In genomic region chr2:145157626-145158025, GRCh38 we compare ENCODE assay signal across 19 cellular contexts.
DNase-seq lines count a peak whose midpoint lies in the region; ATAC-seq and TF ChIP-seq lines count a peak whose summit lies in the region.
"Had no signal": no experiment of that assay in that cellular context is flagged by ENCODE, and none has a peak within 500 bp of the region (broad histone marks: within the 10 kb centered on the region; RNA-seq: fewer than 3 reads in every experiment).

No MANE protein-coding gene starts in this region.

- no peak overlapping the region for H3K4me3 ChIP-seq in AG04450 (ENCODE audit: low read depth, low read length)
- no peak overlapping the region for H3K4me3 ChIP-seq in SJCRH30
- H3K4me3 ChIP-seq in heart right ventricle: no peak overlapping the region
- H3K4me3 ChIP-seq in gastrocnemius medialis: no peak overlapping the region
- H3K4me3 ChIP-seq: spleen had no signal

- H3K4me1 ChIP-seq in SJCRH30 (peaks cover 21% of the 10 kb centered on the region; the same call in 1 of the 2 replicates), heart right ventricle (peaks cover 0 to 16% (median 5%) of the 10 kb centered on the region in 9 donors), gastrocnemius medialis (peaks cover 0 to 20% of the 10 kb centered on the region in 2 donors)
- H3K4me1 ChIP-seq: spleen had no signal

- no peaks in the 10 kb centered on the region for H3K27me3 ChIP-seq in AG04450 (ENCODE audit: control insufficient read depth, insufficient read depth, low read length)
- H3K27me3 ChIP-seq in SJCRH30: no peaks in the 10 kb centered on the region
- H3K27me3 ChIP-seq in heart right ventricle: no peaks in the 10 kb centered on the region
- no peaks in the 10 kb centered on the region for H3K27me3 ChIP-seq in gastrocnemius medialis
- H3K27me3 ChIP-seq: spleen had no signal

- CTCF ChIA-PET in AG04450 (lab: Charles Lee): no interaction called here
- CTCF ChIA-PET in activated CD8-positive, alpha-beta memory T cell treated with anti-CD3 and anti-CD28 coated beads, Interleukin-2, amount 10 ng/mL, durations not matched to agents 7 days and 5 days (lab: Charles Lee): no interaction called here

- WGBS in heart right ventricle, 2 donors: 38 to 53% methylated on average over 1 of the region's 1 CpG

- POLR2A ChIA-PET in AG04450 (lab: Yijun Ruan, JAX): interaction anchor here (0.6 to 1.4 kb wide), 6 partner anchors 9 to 1184 kb away, joined by 3 read pairs; no protein-coding TSS in a partner anchor

- in situ Hi-C loops in gastrocnemius medialis (cut with MboI; ENCODE audit: low sequenced_read_pairs in 4 of 4): no loop called here

- H3K4me1 Mint-ChIP-seq in activated T-helper 17 cell treated with anti-CD3 and anti-CD28 coated beads, Interleukin-2, amount 50 U/mL, for 72 hours: no peaks in the 10 kb centered on the region
- no peaks in the 10 kb centered on the region for H3K4me1 Mint-ChIP-seq in T-helper 17 cell
- no peaks in the 10 kb centered on the region for H3K4me1 Mint-ChIP-seq in activated CD8-positive, alpha-beta memory T cell treated with anti-CD3 and anti-CD28 coated beads, Interleukin-2, amount 10 ng/mL, durations not matched to agents 7 days and 5 days

- H3K27ac Mint-ChIP-seq in activated T-helper 17 cell treated with anti-CD3 and anti-CD28 coated beads, Interleukin-2, amount 50 U/mL, for 72 hours: no peak overlapping the region
- no peak overlapping the region for H3K27ac Mint-ChIP-seq in T-helper 17 cell
- no peak overlapping the region for H3K27ac Mint-ChIP-seq in activated CD8-positive, alpha-beta memory T cell treated with anti-CD3 and anti-CD28 coated beads, Interleukin-2, amount 10 ng/mL, durations not matched to agents 7 days and 5 days
- H3K27ac Mint-ChIP-seq: activated T-helper 1 cell treated with anti-CD3 and anti-CD28 coated beads, Interleukin-12 subunit alpha, Interleukin-12 subunit beta, Interleukin-2, Interleukin-4 antibody, amounts not matched to agents 30 ng/mL and 10 ng/mL and 1 ng/mL, durations not matched to agents 14 hours and 24 hours and 36 hours; IgD-negative memory B cell; naive thymus-derived CD4-positive, alpha-beta T cell; progenitor cell of endocrine pancreas had no signal

- peak; percentile 15 for DNase-seq in AG04450 (ENCODE audit: low read depth, low spot score)
- DNase-seq in SJCRH30: no peak
- DNase-seq in heart right ventricle: no peak
- no peak for DNase-seq in gastrocnemius medialis
- DNase-seq in T-helper 17 cell: no peak
- DNase-seq in activated CD8-positive, alpha-beta memory T cell treated with anti-CD3 and anti-CD28 coated beads, Interleukin-2, amount 10 ng/mL, durations not matched to agents 7 days and 5 days: no peak
- DNase-seq: activated CD4-positive, CD25-positive, alpha-beta regulatory T cell treated with anti-CD3 and anti-CD28 coated beads, Interleukin-2, amount 50 U/mL, for 72 hours; naive thymus-derived CD4-positive, alpha-beta T cell; NCI-H146; NCI-H774; spleen; stimulated activated CD4-positive, alpha-beta T cell treated with anti-CD3 and anti-CD28 coated beads, Interleukin-4, amount 100 ng/mL, for 4 hours; T1000 had no signal

- H3K4me3 Mint-ChIP-seq in activated T-helper 17 cell treated with anti-CD3 and anti-CD28 coated beads, Interleukin-2, amount 50 U/mL, for 72 hours: no peak overlapping the region
- H3K4me3 Mint-ChIP-seq in T-helper 17 cell: no peak overlapping the region
- H3K4me3 Mint-ChIP-seq in activated CD8-positive, alpha-beta memory T cell treated with anti-CD3 and anti-CD28 coated beads, Interleukin-2, amount 10 ng/mL, durations not matched to agents 7 days and 5 days: no peak overlapping the region
- H3K4me3 Mint-ChIP-seq: activated T-helper 1 cell treated with anti-CD3 and anti-CD28 coated beads, Interleukin-12 subunit alpha, Interleukin-12 subunit beta, Interleukin-2, Interleukin-4 antibody, amounts not matched to agents 30 ng/mL and 10 ng/mL and 1 ng/mL, durations not matched to agents 14 hours and 24 hours and 36 hours; IgD-negative memory B cell; naive thymus-derived CD4-positive, alpha-beta T cell had no signal

- peaks cover 12% of the 10 kb centered on the region for H3K9me3 Mint-ChIP-seq in activated T-helper 17 cell treated with anti-CD3 and anti-CD28 coated beads, Interleukin-2, amount 50 U/mL, for 72 hours
- H3K9me3 Mint-ChIP-seq in activated CD8-positive, alpha-beta memory T cell treated with anti-CD3 and anti-CD28 coated beads, Interleukin-2, amount 10 ng/mL, durations not matched to agents 7 days and 5 days (ENCODE audit: low read depth): peaks cover 3% of the 10 kb centered on the region

- H3K9me3 ChIP-seq in AG04450 (ENCODE audit: control insufficient read depth, insufficient read depth, low read length): no peaks in the 10 kb centered on the region
- H3K9me3 ChIP-seq in SJCRH30 (replicated peaks): no peaks in the 10 kb centered on the region
- peaks cover 0 to 13% (median 0%) of the 10 kb centered on the region in 11 donors for H3K9me3 ChIP-seq in heart right ventricle
- H3K9me3 ChIP-seq in gastrocnemius medialis: no peaks in the 10 kb centered on the region
- no peaks in the 10 kb centered on the region for H3K9me3 ChIP-seq in T-helper 17 cell (ENCODE audit: control insufficient read depth, low read length, poor library complexity, severe bottlenecking)

- TF ChIP-seq CTCF in AG04450 (IDR thresholded peaks at IDR 0.05; ENCODE audit: low read depth, low read length) (no peak), heart right ventricle (IDR thresholded peaks at IDR 0.05) (no peak), gastrocnemius medialis (IDR thresholded peaks at IDR 0.05 in 4 of 5, conservative IDR thresholded peaks at IDR 0.05 in 1 of 5) (no peak)

- no peaks in the 10 kb centered on the region for H3K27me3 Mint-ChIP-seq in activated T-helper 17 cell treated with anti-CD3 and anti-CD28 coated beads, Interleukin-2, amount 50 U/mL, for 72 hours
- H3K27me3 Mint-ChIP-seq in T-helper 17 cell: no peaks in the 10 kb centered on the region
- H3K27me3 Mint-ChIP-seq in activated CD8-positive, alpha-beta memory T cell treated with anti-CD3 and anti-CD28 coated beads, Interleukin-2, amount 10 ng/mL, durations not matched to agents 7 days and 5 days: no peaks in the 10 kb centered on the region
- H3K27me3 Mint-ChIP-seq: IgD-negative memory B cell, progenitor cell of endocrine pancreas had no signal

- ATAC-seq in heart right ventricle: peak in 4 of 8 donors; percentile 18 to 37 (median 24)
- ATAC-seq in gastrocnemius medialis: no peak
- no peak for ATAC-seq in activated T-helper 17 cell treated with anti-CD3 and anti-CD28 coated beads, Interleukin-2, amount 50 U/mL, for 72 hours (replicated peaks)
- ATAC-seq in T-helper 17 cell: no peak
- ATAC-seq in activated CD8-positive, alpha-beta memory T cell treated with anti-CD3 and anti-CD28 coated beads, Interleukin-2, amount 10 ng/mL, durations not matched to agents 7 days and 5 days: no peak
- no peak for ATAC-seq in HG03565 (IDR thresholded peaks at IDR 0.05; ENCODE audit: unreplicated experiment)
- ATAC-seq: naive thymus-derived CD4-positive, alpha-beta T cell; SK-N-SH treated with all-trans-retinoic acid at 6 μM for 48 hours had no signal

- intact Hi-C loops in heart right ventricle (cut with DNase I) (no loop called here), gastrocnemius medialis (cut with DNase I; ENCODE audit: low total_unique reads) (no loop called here)

- no peaks in the 10 kb centered on the region for H3K36me3 Mint-ChIP-seq in activated T-helper 17 cell treated with anti-CD3 and anti-CD28 coated beads, Interleukin-2, amount 50 U/mL, for 72 hours (ENCODE audit: low read depth)
- H3K36me3 Mint-ChIP-seq in T-helper 17 cell (ENCODE audit: low read depth): no peaks in the 10 kb centered on the region
- H3K36me3 Mint-ChIP-seq in activated CD8-positive, alpha-beta memory T cell treated with anti-CD3 and anti-CD28 coated beads, Interleukin-2, amount 10 ng/mL, durations not matched to agents 7 days and 5 days: no peaks in the 10 kb centered on the region
- H3K36me3 Mint-ChIP-seq: IgD-negative memory B cell; naive thymus-derived CD4-positive, alpha-beta T cell had no signal

- no peaks in the 10 kb centered on the region for H3K36me3 ChIP-seq in SJCRH30
- no peaks in the 10 kb centered on the region for H3K36me3 ChIP-seq in heart right ventricle
- H3K36me3 ChIP-seq in gastrocnemius medialis: no peaks in the 10 kb centered on the region
- H3K36me3 ChIP-seq: spleen had no signal

- no peak for TF ChIP-seq POLR2A in gastrocnemius medialis (IDR thresholded peaks at IDR 0.05)

- H3K27ac ChIP-seq in AG04450 (ENCODE audit: low read depth, low read length) (peak overlapping the region; percentile 21), SJCRH30 (peak overlapping the region; percentile 1; the same call in 1 of the 2 replicates), heart right ventricle (peak overlapping the region in 9 of 10 donors; percentile 6 to 54 (median 35)), gastrocnemius medialis (peak overlapping the region in 3 of 4 donors; percentile 25 to 54 (median 41))
- H3K27ac ChIP-seq: spleen had no signal
